In the genomic region with DNA sequence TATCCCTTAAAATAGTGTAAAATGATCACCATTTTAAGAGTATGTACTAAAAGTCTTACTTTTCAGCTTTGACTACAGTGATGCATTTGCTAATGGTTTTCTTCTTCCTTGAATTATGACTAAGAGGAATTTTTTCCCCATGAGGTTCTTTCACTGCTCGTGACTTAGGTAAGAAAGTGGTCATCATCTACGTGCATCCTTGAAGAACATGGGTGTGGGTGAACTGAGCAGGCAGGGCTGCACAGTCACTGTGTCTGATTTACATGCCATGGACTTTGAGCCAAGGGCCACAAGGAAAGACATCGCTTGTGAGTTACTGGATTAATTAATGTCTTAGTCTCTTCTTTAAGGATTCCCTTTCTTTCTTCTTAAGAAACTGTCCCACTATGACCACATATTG, we compare ENCODE assay signal across 37 cellular contexts. TPM values are rescaled to one million over a fixed set of nuclear protein-coding genes. Genes with fewer than 3 reads are reported as not detected.
DNase-seq lines count a peak whose midpoint lies in the region; ATAC-seq, FAIRE-seq and TF ChIP-seq lines count a peak whose summit lies in the region.
"Had no signal": no experiment of that assay in that cellular context is flagged by ENCODE, and none has a peak within 500 bp of the region (broad histone marks: within the 10 kb centered on the region; RNA-seq: fewer than 3 reads in every experiment).

No MANE protein-coding gene starts in this region.

- no peak for ATAC-seq in activated CD4-positive, alpha-beta T cell treated with anti-CD3 and anti-CD28 coated beads for 36 hours
- ATAC-seq: body of pancreas; heart left ventricle; natural killer cell treated with Interleukin-12 subunit alpha and Interleukin-12 subunit beta and Interleukin-15 and Interleukin-18, amount 100 ng/mL, for 72 hours; psoas muscle; T-helper 17 cell had no signal

- TF ChIP-seq CTCF in bronchial epithelial cell (IDR thresholded peaks at IDR 0.05; ENCODE audit: insufficient read depth, low read length, severe bottlenecking), result no peak

- no peak overlapping the region for H2BK12ac ChIP-seq in trophoblast cell (ENCODE audit: low read length)

- intact Hi-C loops in activated CD4-positive, alpha-beta T cell treated with anti-CD3 and anti-CD28 coated beads, Interleukin-2, amount 10 ng/mL, durations not matched to agents 24 days and 14 days (cut with micrococcal nuclease), result no loop called here
- intact Hi-C loops in activated CD4-positive, alpha-beta T cell treated with anti-CD3 and anti-CD28 coated beads for 36 hours (cut with DNase I, micrococcal nuclease), result no loop called here

- no peak overlapping the region for H4K8ac ChIP-seq in trophoblast cell (ENCODE audit: low read depth, low read length)

- H3K79me1 ChIP-seq in trophoblast cell (ENCODE audit: low read length), result no peaks in the 10 kb centered on the region

- H3K4me2 ChIP-seq in trophoblast cell (ENCODE audit: low read length), result no peak overlapping the region
- H3K4me2 ChIP-seq: PC-9 had no signal

- H3K27me3 Mint-ChIP-seq in activated CD4-positive, alpha-beta T cell treated with anti-CD3 and anti-CD28 coated beads, Interleukin-2, amount 10 ng/mL, durations not matched to agents 24 days and 14 days, result peaks cover 29% of the 10 kb centered on the region
- peaks cover 3% of the 10 kb centered on the region for H3K27me3 Mint-ChIP-seq in activated CD4-positive, alpha-beta T cell treated with anti-CD3 and anti-CD28 coated beads for 36 hours
- H3K27me3 Mint-ChIP-seq: T-helper 17 cell had no signal

- no peak overlapping the region for H3K27ac Mint-ChIP-seq in activated CD4-positive, alpha-beta T cell treated with anti-CD3 and anti-CD28 coated beads, Interleukin-2, amount 10 ng/mL, durations not matched to agents 24 days and 14 days
- H3K27ac Mint-ChIP-seq in activated CD4-positive, alpha-beta T cell treated with anti-CD3 and anti-CD28 coated beads for 36 hours, result no peak overlapping the region
- H3K27ac Mint-ChIP-seq: activated CD4-positive, alpha-beta memory T cell treated with anti-CD3 and anti-CD28 coated beads, Interleukin-2, amount 10 ng/mL, durations not matched to agents 7 days and 5 days; natural killer cell treated with Interleukin-12 subunit alpha and Interleukin-12 subunit beta and Interleukin-15 and Interleukin-18, amount 100 ng/mL, for 72 hours; T-helper 17 cell had no signal

- no peak overlapping the region for H2BK120ac ChIP-seq in trophoblast cell (ENCODE audit: insufficient read depth, low read length, poor library complexity)

- H3K27me3 ChIP-seq in bronchial epithelial cell (ENCODE audit: control insufficient read depth, insufficient read depth, low read length) (no peaks in the 10 kb centered on the region), trophoblast cell (ENCODE audit: insufficient read depth, low read length) (no peaks in the 10 kb centered on the region)
- H3K27me3 ChIP-seq: body of pancreas, heart left ventricle, sigmoid colon, tibial nerve had no signal

- no peak overlapping the region for H3K4ac ChIP-seq in trophoblast cell (ENCODE audit: low read depth, low read length)

- H4K12ac ChIP-seq in trophoblast cell (ENCODE audit: low read depth, low read length), result no peak overlapping the region

- no peaks in the 10 kb centered on the region for H3K36me3 ChIP-seq in bronchial epithelial cell (ENCODE audit: control insufficient read depth, insufficient read depth, low read length)
- H3K36me3 ChIP-seq in trophoblast cell (ENCODE audit: control insufficient read depth in 1 of 2, insufficient read depth in 2 of 2, low read length in 2 of 2), result no peaks in the 10 kb centered on the region
- H3K36me3 ChIP-seq: heart left ventricle, sigmoid colon, tibial nerve had no signal

- no peak overlapping the region for H3K14ac ChIP-seq in trophoblast cell (ENCODE audit: low read length)

- CTCF ChIA-PET in activated CD4-positive, alpha-beta T cell treated with anti-CD3 and anti-CD28 coated beads for 36 hours (lab: Charles Lee), result no interaction called here

- no peak overlapping the region for H3K27ac ChIP-seq in trophoblast cell (ENCODE audit: low read depth, low read length)
- H3K27ac ChIP-seq: 22Rv1, body of pancreas, heart left ventricle, PC-9, psoas muscle, sigmoid colon, tibial nerve had no signal

- no peaks in the 10 kb centered on the region for H3K4me1 ChIP-seq in trophoblast cell (ENCODE audit: control insufficient read depth in 1 of 2, insufficient read depth in 2 of 2, low read length in 2 of 2)
- H3K4me1 ChIP-seq: body of pancreas, psoas muscle had no signal

- no peak overlapping the region for H3K4me3 Mint-ChIP-seq in activated CD4-positive, alpha-beta T cell treated with anti-CD3 and anti-CD28 coated beads, Interleukin-2, amount 10 ng/mL, durations not matched to agents 24 days and 14 days
- H3K4me3 Mint-ChIP-seq in activated CD4-positive, alpha-beta T cell treated with anti-CD3 and anti-CD28 coated beads for 36 hours, result no peak overlapping the region
- H3K4me3 Mint-ChIP-seq: activated CD4-positive, alpha-beta memory T cell treated with anti-CD3 and anti-CD28 coated beads, Interleukin-2, amount 10 ng/mL, durations not matched to agents 7 days and 5 days; natural killer cell treated with Interleukin-12 subunit alpha and Interleukin-12 subunit beta and Interleukin-15 and Interleukin-18, amount 100 ng/mL, for 72 hours; T-helper 17 cell had no signal

- no peaks in the 10 kb centered on the region for H3K79me2 ChIP-seq in trophoblast cell (ENCODE audit: control insufficient read depth, insufficient read depth, low read length, poor library complexity)

- H3K9me3 ChIP-seq in trophoblast cell (ENCODE audit: insufficient read depth, low read depth, low read length), result peaks cover 2% of the 10 kb centered on the region
- H3K9me3 ChIP-seq: body of pancreas, psoas muscle, sigmoid colon, tibial nerve had no signal

- no peak overlapping the region for H2AFZ ChIP-seq in trophoblast cell (ENCODE audit: insufficient read depth, low read length, poor library complexity)
- H2AFZ ChIP-seq: PC-9 had no signal

- no peaks in the 10 kb centered on the region for H3K36me3 Mint-ChIP-seq in activated CD4-positive, alpha-beta T cell treated with anti-CD3 and anti-CD28 coated beads, Interleukin-2, amount 10 ng/mL, durations not matched to agents 24 days and 14 days (ENCODE audit: low read depth)
- H3K36me3 Mint-ChIP-seq in activated CD4-positive, alpha-beta T cell treated with anti-CD3 and anti-CD28 coated beads for 36 hours (ENCODE audit: low read depth), result no peaks in the 10 kb centered on the region
- H3K36me3 Mint-ChIP-seq: natural killer cell treated with Interleukin-12 subunit alpha and Interleukin-12 subunit beta and Interleukin-15 and Interleukin-18, amount 100 ng/mL, for 72 hours had no signal

- H2BK5ac ChIP-seq in trophoblast cell (ENCODE audit: low read depth, low read length, poor library complexity), result no peak overlapping the region

- WGBS in trophoblast cell (ENCODE audit: extremely low coverage, insufficient coverage, insufficient read length), result no CpG with 5 or more reads among the region's 3 CpGs

- no peak overlapping the region for H3K9ac ChIP-seq in trophoblast cell (ENCODE audit: low read length)
- H3K9ac ChIP-seq: KMS-11 had no signal

- no peak for FAIRE-seq in bronchial epithelial cell (lab: Jason Lieb, UNC)
- FAIRE-seq in GM19239 (lab: Jason Lieb, UNC), result no peak
- FAIRE-seq: H1 had no signal

- H3K18ac ChIP-seq in trophoblast cell (ENCODE audit: low read length), result no peak overlapping the region

- no peak overlapping the region for H3K23ac ChIP-seq in trophoblast cell (ENCODE audit: low read length)

- peak; percentile 19 for DNase-seq in activated CD4-positive, alpha-beta T cell treated with anti-CD3 and anti-CD28 coated beads, Interleukin-2, amount 10 ng/mL, durations not matched to agents 24 days and 14 days
- DNase-seq in activated CD4-positive, alpha-beta T cell treated with anti-CD3 and anti-CD28 coated beads for 36 hours, result no peak
- peak; percentile 73 for DNase-seq in bronchial epithelial cell (ENCODE audit: low read depth)
- peak; percentile 68 for DNase-seq in glomerular visceral epithelial cell (ENCODE audit: extremely low spot score)
- DNase-seq in stimulated activated CD4-positive, alpha-beta T cell treated with anti-CD3 and anti-CD28 coated beads, Interleukin-12 subunit alpha, Interleukin-12 subunit beta, amount 100 ng/mL, for 4 hours, result no peak
- no peak for DNase-seq in trophoblast cell
- no peak for DNase-seq in GM19239 (ENCODE audit: insufficient read length, low spot score)
- no peak for DNase-seq in HuH-7 (ENCODE audit: low spot score)
- DNase-seq: activated CD4-positive, alpha-beta memory T cell treated with anti-CD3 and anti-CD28 coated beads, Interleukin-2, amount 10 ng/mL, durations not matched to agents 7 days and 5 days; activated CD4-positive, CD25-positive, alpha-beta regulatory T cell treated with anti-CD3 and anti-CD28 coated beads, Interleukin-2, amount 50 U/mL, for 72 hours; activated CD8-positive, alpha-beta memory T cell treated with anti-CD3 and anti-CD28 coated beads, Interleukin-2, amount 50 U/mL, for 4 hours; activated naive CD4-positive, alpha-beta T cell treated with Interleukin-2 at 50 U/mL for 16 hours; body of pancreas; C1 segment of cervical spinal cord; cerebellar nuclear complex; COR-L47; DMS53; GDM1; heart left ventricle; kidney glomerular epithelial cell; NCI-H1417; NCI-H2029; NCI-H524 treated with DMSO at 0.1 percent for 48 hours; NK-92 treated with Interleukin-12 subunit alpha and Interleukin-12 subunit beta, amount 100 ng/mL, for 24 hours; occipital lobe; PC-9; psoas muscle; Right ventricle myocardium superior; sigmoid colon; stimulated activated CD4-positive, alpha-beta T cell treated with anti-CD3 and anti-CD28 coated beads, Interleukin-4, amount 100 ng/mL, for 24 hours; T-helper 17 cell had no signal

- H3K9me3 Mint-ChIP-seq in activated CD4-positive, alpha-beta T cell treated with anti-CD3 and anti-CD28 coated beads, Interleukin-2, amount 10 ng/mL, durations not matched to agents 24 days and 14 days, result peaks cover 9% of the 10 kb centered on the region
- H3K9me3 Mint-ChIP-seq in activated CD4-positive, alpha-beta T cell treated with anti-CD3 and anti-CD28 coated beads for 36 hours (ENCODE audit: low read depth), result peaks cover 1% of the 10 kb centered on the region
- H3K9me3 Mint-ChIP-seq: natural killer cell treated with Interleukin-12 subunit alpha and Interleukin-12 subunit beta and Interleukin-15 and Interleukin-18, amount 100 ng/mL, for 72 hours had no signal

- POLR2A ChIA-PET in activated CD4-positive, alpha-beta T cell treated with anti-CD3 and anti-CD28 coated beads for 36 hours (lab: Charles Lee), result no interaction called here

- H4K91ac ChIP-seq in trophoblast cell (ENCODE audit: low read depth, low read length), result no peak overlapping the region

- H3K4me3 ChIP-seq in bronchial epithelial cell (ENCODE audit: low read depth, low read length) (no peak overlapping the region), trophoblast cell (ENCODE audit: low read depth, low read length) (no peak overlapping the region)
- H3K4me3 ChIP-seq: body of pancreas, heart left ventricle, lung, PC-9, psoas muscle, sigmoid colon, tibial nerve had no signal

- no peak overlapping the region for H2AK5ac ChIP-seq in trophoblast cell (ENCODE audit: low read length)

- peaks cover 10% of the 10 kb centered on the region for H3K4me1 Mint-ChIP-seq in activated CD4-positive, alpha-beta T cell treated with anti-CD3 and anti-CD28 coated beads, Interleukin-2, amount 10 ng/mL, durations not matched to agents 24 days and 14 days
- H3K4me1 Mint-ChIP-seq in activated CD4-positive, alpha-beta T cell treated with anti-CD3 and anti-CD28 coated beads for 36 hours, result peaks cover 17% of the 10 kb centered on the region

RNA-seq across cellular contexts. Expression of gene NQO2, which starts 33.3 kb away (rescaled TPM):
- 29.1 and 34.0 TPM in 2 replicates for total RNA-seq in activated CD4-positive, alpha-beta T cell treated with anti-CD3 and anti-CD28 coated beads, Interleukin-2, amount 10 ng/mL, durations not matched to agents 24 days and 14 days
- 10 to 100 TPM; 40.7 to 44.2 TPM for total RNA-seq in activated CD4-positive, alpha-beta T cell treated with anti-CD3 and anti-CD28 coated beads for 36 hours
- 20.5 and 39.4 TPM in 2 replicates for total RNA-seq in bronchial epithelial cell
- 21.9 and 22.8 TPM in 2 replicates for polyA plus RNA-seq in trophoblast cell (2013)

RNA-seq across cellular contexts. Expression of gene RIPK1, which starts 35.3 kb away (rescaled TPM):
- total RNA-seq in activated CD4-positive, alpha-beta T cell treated with anti-CD3 and anti-CD28 coated beads, Interleukin-2, amount 10 ng/mL, durations not matched to agents 24 days and 14 days, result 17.0 and 17.9 TPM in 2 replicates
- total RNA-seq in activated CD4-positive, alpha-beta T cell treated with anti-CD3 and anti-CD28 coated beads for 36 hours, result 10 to 100 TPM; 17.4 to 19.3 TPM
- total RNA-seq in bronchial epithelial cell, result 12.6 and 17.4 TPM in 2 replicates
- 14.0 and 14.2 TPM in 2 replicates for polyA plus RNA-seq in trophoblast cell (2013)

Comparison
In these comparisons a context has a peak if more than half of its experiments do, and no peak if none do; other contexts are left out.
1. DNase-seq: peak in activated CD4-positive, alpha-beta T cell treated with anti-CD3 and anti-CD28 coated beads, Interleukin-2, amount 10 ng/mL, durations not matched to agents 24 days and 14 days (single experiment), bronchial epithelial cell (single experiment) and glomerular visceral epithelial cell (single experiment); none in activated CD4-positive, alpha-beta T cell treated with anti-CD3 and anti-CD28 coated beads for 36 hours (single experiment), stimulated activated CD4-positive, alpha-beta T cell treated with anti-CD3 and anti-CD28 coated beads, Interleukin-12 subunit alpha, Interleukin-12 subunit beta, amount 100 ng/mL, for 4 hours (single experiment), trophoblast cell (0 of 2), GM19239 (single experiment) and HuH-7 (single experiment).